In genomic region chr7:33671521-33672262, GRCh38 we compare ENCODE assay signal across 12 cellular contexts.
DNase-seq lines count a peak whose midpoint lies in the region; ATAC-seq and TF ChIP-seq lines count a peak whose summit lies in the region.
"Had no signal": no experiment of that assay in that cellular context is flagged by ENCODE, and none has a peak within 500 bp of the region (broad histone marks: within the 10 kb centered on the region; RNA-seq: fewer than 3 reads in every experiment).

No MANE protein-coding gene starts in this region.

- no peak for TF ChIP-seq CTCF in OCI-LY7 (conservative IDR thresholded peaks at IDR 0.05; ENCODE audit: low read length)

- no peaks in the 10 kb centered on the region for H3K36me3 Mint-ChIP-seq in activated CD4-positive, alpha-beta T cell treated with anti-CD3 and anti-CD28 coated beads, Interleukin-2, amount 10 ng/mL, durations not matched to agents 7 days and 5 days (ENCODE audit: low read depth)

- CTCF ChIA-PET in OCI-LY7 (lab: Charles Lee; ENCODE audit: unreplicated experiment): no interaction called here
- CTCF ChIA-PET in activated CD4-positive, alpha-beta T cell treated with anti-CD3 and anti-CD28 coated beads, Interleukin-2, amount 10 ng/mL, durations not matched to agents 7 days and 5 days (lab: Charles Lee): no interaction called here

- H4K20me1 ChIP-seq in BLaER1 (no peaks in the 10 kb centered on the region), OCI-LY7 (ENCODE audit: insufficient read depth, low read length) (no peaks in the 10 kb centered on the region)

- no peak overlapping the region for H3K27ac Mint-ChIP-seq in activated CD4-positive, alpha-beta T cell treated with anti-CD3 and anti-CD28 coated beads, Interleukin-2, amount 10 ng/mL, durations not matched to agents 7 days and 5 days

- no peaks in the 10 kb centered on the region for H3K9me2 ChIP-seq in OCI-LY7 (ENCODE audit: insufficient read depth, low read length)

- H3K27me3 ChIP-seq in BLaER1: no peaks in the 10 kb centered on the region
- H3K27me3 ChIP-seq: left lung, MG63 had no signal

- H3K27me3 Mint-ChIP-seq in activated CD4-positive, alpha-beta T cell treated with anti-CD3 and anti-CD28 coated beads, Interleukin-2, amount 10 ng/mL, durations not matched to agents 7 days and 5 days: no peaks in the 10 kb centered on the region

- H3K4me2 ChIP-seq in BLaER1 (peak overlapping the region; percentile 75), OCI-LY7 (ENCODE audit: low read length) (peak overlapping the region; percentile 78)

- intact Hi-C loops in OCI-LY7 (cut with micrococcal nuclease; ENCODE audit: unreplicated experiment): no loop called here

- H3K4me3 ChIP-seq in BLaER1 (no peak overlapping the region), OCI-LY7 (ENCODE audit: low read depth, low read length, poor library complexity, severe bottlenecking) (peak overlapping the region; percentile 48)
- H3K4me3 ChIP-seq: left lung, MG63, skin epidermis had no signal

- H2AFZ ChIP-seq in OCI-LY7 (ENCODE audit: low read length): peak overlapping the region; percentile 88

- DNase-seq in OCI-LY7 (ENCODE audit: low spot score) (peak; percentile 68), GF-D8 (lab: John Stamatoyannopoulos, UW) (no peak), EL (no peak), LoVo (ENCODE audit: low spot score) (no peak)
- DNase-seq in activated CD4-positive, alpha-beta T cell treated with anti-CD3 and anti-CD28 coated beads, Interleukin-2, amount 10 ng/mL, durations not matched to agents 7 days and 5 days: no peak
- DNase-seq: activated naive CD4-positive, alpha-beta T cell treated with Interleukin-2 at 50 U/mL for 16 hours; left lung; MG63 had no signal

- H3K4me1 Mint-ChIP-seq in activated CD4-positive, alpha-beta T cell treated with anti-CD3 and anti-CD28 coated beads, Interleukin-2, amount 10 ng/mL, durations not matched to agents 7 days and 5 days: no peaks in the 10 kb centered on the region

- H3K9me3 ChIP-seq in BLaER1 (no peaks in the 10 kb centered on the region), OCI-LY7 (ENCODE audit: low read length) (no peaks in the 10 kb centered on the region)
- H3K9me3 ChIP-seq: left lung had no signal

- H3K27ac ChIP-seq in BLaER1 (peak overlapping the region; percentile 38), OCI-LY7 (ENCODE audit: low read depth, low read length, poor library complexity, severe bottlenecking) (peak overlapping the region; percentile 57)
- H3K27ac ChIP-seq: left lung, skin epidermis had no signal

- no peak overlapping the region for H3K4me3 Mint-ChIP-seq in activated CD4-positive, alpha-beta T cell treated with anti-CD3 and anti-CD28 coated beads, Interleukin-2, amount 10 ng/mL, durations not matched to agents 7 days and 5 days

- ATAC-seq in GM19438 (IDR thresholded peaks at IDR 0.05; ENCODE audit: low read depth, unreplicated experiment) (peak; percentile 51), HG03159 (IDR thresholded peaks at IDR 0.05; ENCODE audit: unreplicated experiment) (peak; percentile 81)
- ATAC-seq: left lung had no signal

- H3K9me3 Mint-ChIP-seq in activated CD4-positive, alpha-beta T cell treated with anti-CD3 and anti-CD28 coated beads, Interleukin-2, amount 10 ng/mL, durations not matched to agents 7 days and 5 days: no peaks in the 10 kb centered on the region

- BruUV-seq in OCI-LY7 (replicated peaks; lab: Mats Ljungman, UMichigan): no TSS peak

- H3K36me3 ChIP-seq in BLaER1 (no peaks in the 10 kb centered on the region), OCI-LY7 (ENCODE audit: insufficient read depth, low read length) (no peaks in the 10 kb centered on the region)
- H3K36me3 ChIP-seq: left lung, MG63 had no signal

- H3K4me1 ChIP-seq in BLaER1 (peaks cover 33% of the 10 kb centered on the region), OCI-LY7 (ENCODE audit: insufficient read depth, low read length, poor library complexity, severe bottlenecking) (peaks cover 24% of the 10 kb centered on the region)
- H3K4me1 ChIP-seq: left lung had no signal

- H3K9ac ChIP-seq in BLaER1: no peak overlapping the region

- H3K79me2 ChIP-seq in OCI-LY7 (ENCODE audit: insufficient read depth, low read depth, low read length): no peaks in the 10 kb centered on the region

- POLR2A ChIA-PET in OCI-LY7 (lab: Charles Lee): interaction anchor here (0.6 to 1.2 kb wide), 6 partner anchors 8 to 169 kb away, joined by 3 to 4 read pairs (median 3); no protein-coding TSS in a partner anchor
- POLR2A ChIA-PET in activated CD4-positive, alpha-beta T cell treated with anti-CD3 and anti-CD28 coated beads, Interleukin-2, amount 10 ng/mL, durations not matched to agents 7 days and 5 days (lab: Charles Lee): no interaction called here
